8 cellular contexts compared by ENCODE assay signal in genomic region chr4:79657379-79657778, GRCh38.
"Had no signal": no experiment of that assay in that cellular context is flagged by ENCODE, and none has a peak within 500 bp of the region (broad histone marks: within the 10 kb centered on the region; RNA-seq: fewer than 3 reads in every experiment).

No MANE protein-coding gene starts in this region.

- ATAC-seq: GM12878 had no signal

- DNase-seq: GDM1, GF-D8 had no signal

- H3K4me3 ChIP-seq: GM12878 had no signal

- FAIRE-seq: G401.6, GM12878, GM12891, GM12892, GM18507, GM19239 had no signal
